Comparison of ENCODE assay signal across 1 cellular context in the genomic region with DNA sequence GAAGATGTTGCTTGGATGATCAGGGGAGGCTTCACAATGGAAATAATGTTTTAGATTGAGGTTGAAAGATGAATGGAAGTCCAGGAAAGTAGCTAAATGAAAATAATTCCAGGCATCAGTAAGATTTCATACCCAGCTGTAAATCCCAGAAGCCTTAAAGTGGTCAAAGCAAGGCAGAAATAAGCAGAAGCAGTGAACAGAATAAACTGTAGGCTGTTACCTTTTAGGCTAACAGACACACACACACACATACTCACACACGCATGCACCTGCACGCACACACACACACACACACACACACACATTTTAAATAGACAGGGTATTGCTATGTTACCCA.
TF ChIP-seq lines count a peak whose summit lies in the region.

No MANE protein-coding gene starts in this region.

TF ChIP-seq in K562, 482 proteins besides CTCF, POLR2A, EP300 and RAD21:
- peak in 1 of 2 experiments; percentile 71; a peak in 2 of 3 replicates for TF ChIP-seq CBX3 (IDR thresholded peaks at IDR 0.05; ENCODE audit: borderline replicate concordance in 1 of 2, low read length in 2 of 2)
- TF ChIP-seq TRIM28 (IDR thresholded peaks at IDR 0.05) = peak; percentile 70
- no peak for TF ChIP-seq NUFIP1 (IDR thresholded peaks at IDR 0.05; ENCODE audit: partially characterized antibody)
- 0 out of 4 replicates have a peak, but pooled peaks of 1 of the 2 experiments have one; percentile 35 for TF ChIP-seq TRIM24 (IDR thresholded peaks at IDR 0.05)
- no peak for TF ChIP-seq PCBP1 (IDR thresholded peaks at IDR 0.05; ENCODE audit: low read depth, low read length, poor library complexity, severe bottlenecking)
- TF ChIP-seq CEBPG (CRISPR knock-in tag; IDR thresholded peaks at IDR 0.05) = 0 out of 2 replicates have a peak, but pooled peaks have one; percentile 2
- TF ChIP-seq CEBPG (tag; conservative IDR thresholded peaks at IDR 0.05 in 1 of 2, IDR thresholded peaks at IDR 0.05 in 1 of 2) = no peak
- peak; percentile 89 for TF ChIP-seq ZFP1 (CRISPR knock-in tag; IDR thresholded peaks at IDR 0.05)
TF ChIP-seq in K562: peak in this region for 5.
